20 cellular contexts compared by ENCODE assay signal in genomic region chr4:13261486-13262257, GRCh38.
"Had no signal": no experiment of that assay in that cellular context is flagged by ENCODE, and none has a peak within 500 bp of the region (broad histone marks: within the 10 kb centered on the region; RNA-seq: fewer than 3 reads in every experiment).

No MANE protein-coding gene starts in this region.

- ATAC-seq: activated T-cell treated with anti-CD3 and anti-CD28 coated beads, Interleukin-2, amount 50 U/mL, for 72 hours; left ventricle myocardium superior; stimulated activated naive B cell treated with anti-CD40 and anti-IgM and Interleukin-4, amounts not matched to agents 10 μg/mL and 1 μg/mL and 100 μg/mL, for 72 hours had no signal

- H3K4me3 ChIP-seq: esophagus squamous epithelium, tibial artery had no signal

- H3K4me1 ChIP-seq: esophagus squamous epithelium, tibial artery had no signal

- H3K36me3 ChIP-seq: esophagus squamous epithelium, tibial artery had no signal

- DNase-seq: activated B cell treated with CpG ODN at 0.5 μM for 24 hours; activated CD4-positive, alpha-beta T cell treated with anti-CD3 and anti-CD28 coated beads, Interleukin-2, amount 10 ng/mL, durations not matched to agents 7 days and 5 days; activated CD8-positive, alpha-beta memory T cell treated with anti-CD3 and anti-CD28 coated beads, Interleukin-2, amount 50 U/mL, for 48 hours; activated gamma-delta T cell; activated T-cell treated with anti-CD3 and anti-CD28 coated beads, Interleukin-2, amount 50 U/mL, for 72 hours; amniotic stem cell; central memory CD4-positive, alpha-beta T cell; cortex of kidney; effector CD4-positive, alpha-beta T cell; esophagus squamous epithelium; hypothalamus; left ventricle myocardium superior; mesenchymal stem cell; stimulated activated CD4-positive, alpha-beta T cell treated with anti-CD3 and anti-CD28 coated beads, Interleukin-15, amount 100 ng/mL, for 24 hours; stimulated activated CD4-positive, alpha-beta T cell treated with anti-CD3 and anti-CD28 coated beads, Interleukin-4, amount 100 ng/mL, for 1 hour; stimulated activated naive B cell treated with anti-CD40 and anti-IgM and Interleukin-4, amounts not matched to agents 10 μg/mL and 1 μg/mL and 100 μg/mL, for 72 hours; T-helper 2 cell; tibial artery had no signal

- H3K27ac ChIP-seq: esophagus squamous epithelium, tibial artery had no signal

- H3K4me1 Mint-ChIP-seq: activated CD4-positive, alpha-beta T cell treated with anti-CD3 and anti-CD28 coated beads, Interleukin-2, amount 10 ng/mL, durations not matched to agents 7 days and 5 days; brain had no signal

- H3K9me3 Mint-ChIP-seq: activated B cell treated with CpG ODN at 0.5 μM for 24 hours; activated CD4-positive, alpha-beta T cell treated with anti-CD3 and anti-CD28 coated beads, Interleukin-2, amount 10 ng/mL, durations not matched to agents 7 days and 5 days had no signal

- H3K9me3 ChIP-seq: esophagus squamous epithelium, tibial artery had no signal

- H3K27ac Mint-ChIP-seq: activated B cell treated with CpG ODN at 0.5 μM for 24 hours; activated CD4-positive, alpha-beta T cell treated with anti-CD3 and anti-CD28 coated beads, Interleukin-2, amount 10 ng/mL, durations not matched to agents 7 days and 5 days; activated naive CD8-positive, alpha-beta T cell; activated T-cell treated with anti-CD3 and anti-CD28 coated beads, Interleukin-2, amount 50 U/mL, for 72 hours; brain; stimulated activated naive B cell treated with anti-CD40 and anti-IgM and Interleukin-4, amounts not matched to agents 10 μg/mL and 1 μg/mL and 100 μg/mL, for 72 hours had no signal

- H3K4me3 Mint-ChIP-seq: activated B cell treated with CpG ODN at 0.5 μM for 24 hours; activated CD4-positive, alpha-beta T cell treated with anti-CD3 and anti-CD28 coated beads, Interleukin-2, amount 10 ng/mL, durations not matched to agents 7 days and 5 days; activated naive CD8-positive, alpha-beta T cell; activated T-cell treated with anti-CD3 and anti-CD28 coated beads, Interleukin-2, amount 50 U/mL, for 72 hours; brain; stimulated activated naive B cell treated with anti-CD40 and anti-IgM and Interleukin-4, amounts not matched to agents 10 μg/mL and 1 μg/mL and 100 μg/mL, for 72 hours had no signal

- H3K36me3 Mint-ChIP-seq: brain had no signal

- H3K27me3 ChIP-seq: esophagus squamous epithelium, tibial artery had no signal

- H3K27me3 Mint-ChIP-seq: activated B cell treated with CpG ODN at 0.5 μM for 24 hours; activated CD4-positive, alpha-beta T cell treated with anti-CD3 and anti-CD28 coated beads, Interleukin-2, amount 10 ng/mL, durations not matched to agents 7 days and 5 days; activated naive CD8-positive, alpha-beta T cell; brain; stimulated activated naive B cell treated with anti-CD40 and anti-IgM and Interleukin-4, amounts not matched to agents 10 μg/mL and 1 μg/mL and 100 μg/mL, for 72 hours had no signal
